Comparison of ENCODE assay signal across 10 cellular contexts in the genomic region with DNA sequence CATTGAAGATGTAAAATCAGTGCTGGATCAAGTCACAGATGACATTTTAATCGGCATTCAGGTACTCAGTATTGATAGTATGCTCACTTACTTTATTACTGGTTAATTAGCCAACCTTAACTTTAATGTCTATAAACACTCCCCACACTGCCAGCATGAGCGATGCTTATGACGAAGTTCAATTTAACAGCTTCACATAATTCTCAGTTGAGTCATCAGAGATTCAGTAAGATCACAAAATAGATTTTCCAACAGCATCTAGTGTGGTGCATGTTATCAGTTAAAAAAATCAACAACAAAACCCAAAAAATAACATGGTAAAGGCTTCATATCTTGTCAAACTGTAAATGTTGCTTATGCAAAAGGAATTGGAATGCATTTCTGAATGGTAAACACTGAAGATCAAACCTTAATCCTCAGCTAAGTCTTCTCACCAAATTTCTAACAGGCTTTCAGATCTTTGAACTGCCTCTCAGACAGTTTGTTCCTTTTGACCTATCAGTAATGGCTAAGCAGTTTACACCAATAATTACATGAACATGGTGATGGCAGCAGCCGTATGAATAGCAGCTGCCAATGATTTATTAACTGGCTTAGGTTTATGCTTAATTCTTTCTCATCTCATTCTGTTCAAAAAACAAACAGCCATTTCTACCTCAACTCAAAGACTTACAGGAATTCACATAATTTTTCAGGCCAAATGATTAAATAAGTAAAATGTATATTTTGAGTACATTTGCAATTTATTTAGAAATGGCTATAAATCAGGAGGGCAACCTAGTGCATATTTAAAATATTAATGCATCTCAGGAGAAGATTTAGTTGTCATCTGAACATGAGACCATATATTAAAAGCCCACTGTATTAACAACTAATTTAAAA.
A peak's percentile ranks its signal among the peaks of the same experiment; 100 is the strongest.
DNase-seq lines count a peak whose midpoint lies in the region; ATAC-seq, FAIRE-seq and TF ChIP-seq lines count a peak whose summit lies in the region.
"Had no signal": no experiment of that assay in that cellular context is flagged by ENCODE, and none has a peak within 500 bp of the region (broad histone marks: within the 10 kb centered on the region; RNA-seq: fewer than 3 reads in every experiment).

No MANE protein-coding gene starts in this region.

- no peak overlapping the region for H3K4me3 Mint-ChIP-seq in astrocyte (ENCODE audit: unreplicated experiment)
- no peak overlapping the region for H3K4me3 Mint-ChIP-seq in CD14-positive monocyte
- H3K4me3 Mint-ChIP-seq: activated naive CD4-positive, alpha-beta T cell treated with anti-CD3 and anti-CD28 coated beads, Interleukin-2, amount 10 ng/mL, durations not matched to agents 7 days and 5 days had no signal

- peak overlapping the region; percentile 36 for H3K4me2 ChIP-seq in astrocyte (ENCODE audit: low read length)

- H3K4me1 ChIP-seq in ACC112 (ENCODE audit: control insufficient read depth, insufficient read depth, low read length, unreplicated experiment) (peaks cover 23% of the 10 kb centered on the region), astrocyte (ENCODE audit: insufficient read depth, low read length) (peaks cover 17% of the 10 kb centered on the region), kidney (ENCODE audit: control insufficient read depth in 1 of 2, insufficient read depth in 1 of 2, low read depth in 1 of 2, low read length in 2 of 2) (peaks cover 0 to 14% of the 10 kb centered on the region in 2 donors), heart left ventricle (no peaks in the 10 kb centered on the region)
- H3K4me1 ChIP-seq: parathyroid adenoma had no signal

- H3K27me3 ChIP-seq in ACC112 (ENCODE audit: insufficient read depth, low read length) (no peaks in the 10 kb centered on the region), astrocyte (ENCODE audit: insufficient read depth, low read length) (no peaks in the 10 kb centered on the region), heart left ventricle (no peaks in the 10 kb centered on the region)

- H3K27ac Mint-ChIP-seq in astrocyte (ENCODE audit: unreplicated experiment) (peak overlapping the region; percentile 70), CD14-positive monocyte (no peak overlapping the region)
- H3K27ac Mint-ChIP-seq: activated naive CD4-positive, alpha-beta T cell treated with anti-CD3 and anti-CD28 coated beads, Interleukin-2, amount 10 ng/mL, durations not matched to agents 7 days and 5 days had no signal

- H3K27ac ChIP-seq in ACC112 (ENCODE audit: low read depth, low read length) (peak overlapping the region; percentile 55), astrocyte (ENCODE audit: low read depth, low read length) (peak overlapping the region; percentile 52), kidney (ENCODE audit: low read depth in 2 of 2, low read length in 2 of 2) (peak overlapping the region; percentile 12 to 23), heart left ventricle (no peak overlapping the region)
- H3K27ac ChIP-seq: parathyroid adenoma had no signal

- H3K79me2 ChIP-seq in ACC112 (ENCODE audit: control insufficient read depth, insufficient read depth, low read length, unreplicated experiment) (no peaks in the 10 kb centered on the region), astrocyte (ENCODE audit: insufficient read depth, low read length) (no peaks in the 10 kb centered on the region)
- H3K79me2 ChIP-seq: parathyroid adenoma had no signal

- no peak for TF ChIP-seq POLR2A in heart left ventricle (IDR thresholded peaks at IDR 0.05)

- no peaks in the 10 kb centered on the region for H3K9me3 Mint-ChIP-seq in astrocyte (ENCODE audit: unreplicated experiment)
- H3K9me3 Mint-ChIP-seq in CD14-positive monocyte, result peaks cover 0 to 2% (median 0%) of the 10 kb centered on the region in 7 donors
- H3K9me3 Mint-ChIP-seq: activated naive CD4-positive, alpha-beta T cell treated with anti-CD3 and anti-CD28 coated beads, Interleukin-2, amount 10 ng/mL, durations not matched to agents 7 days and 5 days had no signal

- ATAC-seq in GM19351 (IDR thresholded peaks at IDR 0.05; ENCODE audit: unreplicated experiment), result no peak
- no peak for ATAC-seq in heart left ventricle

- no peaks in the 10 kb centered on the region for H4K20me1 ChIP-seq in astrocyte (ENCODE audit: insufficient read depth, low read length)

- 83 to 88% (median 88%) methylated on average over 4 of the region's 4 CpGs for WGBS in heart left ventricle, 4 donors

- no peak overlapping the region for H3K9ac ChIP-seq in astrocyte (ENCODE audit: low read length)
- H3K9ac ChIP-seq in kidney (ENCODE audit: low read length in 2 of 2), result no peak overlapping the region
- H3K9ac ChIP-seq: parathyroid adenoma had no signal

- FAIRE-seq in astrocyte (lab: Jason Lieb, UNC) (peak; percentile 98), kidney (lab: Jason Lieb, UNC) (no peak)

- H3K36me3 Mint-ChIP-seq in astrocyte (ENCODE audit: low read depth, unreplicated experiment) (no peaks in the 10 kb centered on the region), CD14-positive monocyte (no peaks in the 10 kb centered on the region)
- H3K36me3 Mint-ChIP-seq: activated naive CD4-positive, alpha-beta T cell treated with anti-CD3 and anti-CD28 coated beads, Interleukin-2, amount 10 ng/mL, durations not matched to agents 7 days and 5 days had no signal

- H3K9me3 ChIP-seq in astrocyte (ENCODE audit: insufficient read depth, low read depth, low read length), result no peaks in the 10 kb centered on the region
- H3K9me3 ChIP-seq in kidney (ENCODE audit: control insufficient read depth in 1 of 2, low read length in 2 of 2), result no peaks in the 10 kb centered on the region
- H3K9me3 ChIP-seq in heart left ventricle, result no peaks in the 10 kb centered on the region

- no peak for TF ChIP-seq CTCF in astrocyte (IDR thresholded peaks at IDR 0.05; ENCODE audit: insufficient read depth, low read depth, low read length)
- TF ChIP-seq CTCF in kidney (IDR thresholded peaks at IDR 0.05; ENCODE audit: borderline replicate concordance, extremely low read depth, insufficient read depth), result no peak
- TF ChIP-seq CTCF in CD14-positive monocyte (IDR thresholded peaks at IDR 0.05), result no peak
- TF ChIP-seq CTCF in heart left ventricle (IDR thresholded peaks at IDR 0.05), result no peak

- no peaks in the 10 kb centered on the region for H3K36me3 ChIP-seq in ACC112 (ENCODE audit: insufficient read depth, low read length)
- no peaks in the 10 kb centered on the region for H3K36me3 ChIP-seq in astrocyte (ENCODE audit: insufficient read depth, low read length)
- H3K36me3 ChIP-seq in kidney (ENCODE audit: control insufficient read depth in 1 of 2, insufficient read depth in 2 of 2, low read length in 2 of 2), result no peaks in the 10 kb centered on the region
- no peaks in the 10 kb centered on the region for H3K36me3 ChIP-seq in heart left ventricle

- peak overlapping the region; percentile 14; the same call in 1 of the 2 replicates for H3K4me3 ChIP-seq in ACC112 (ENCODE audit: low read depth, low read length)
- H3K4me3 ChIP-seq in astrocyte (ENCODE audit: insufficient read depth, low read depth, low read length), result no peak overlapping the region
- no peak overlapping the region for H3K4me3 ChIP-seq in kidney (ENCODE audit: low read length in 2 of 2)
- H3K4me3 ChIP-seq in heart left ventricle, result no peak overlapping the region

- intact Hi-C loops in kidney (cut with DNase I) (no loop called here), CD14-positive monocyte (cut with micrococcal nuclease) (no loop called here), heart left ventricle (cut with DNase I) (loop anchor here in 2 of 10 donors (10.0 kb wide), 2 partner anchors 74 to 474 kb away; no protein-coding TSS in a partner anchor)

- H3K27me3 Mint-ChIP-seq in astrocyte (ENCODE audit: low read depth, unreplicated experiment) (no peaks in the 10 kb centered on the region), CD14-positive monocyte (ENCODE audit: low read depth in 3 of 3) (no peaks in the 10 kb centered on the region)
- H3K27me3 Mint-ChIP-seq: activated naive CD4-positive, alpha-beta T cell treated with anti-CD3 and anti-CD28 coated beads, Interleukin-2, amount 10 ng/mL, durations not matched to agents 7 days and 5 days had no signal

- DNase-seq in HT-29 (ENCODE audit: low spot score) (peak; percentile 84), astrocyte (ENCODE audit: low read depth) (peak; percentile 91), kidney (no peak), CD14-positive monocyte (ENCODE audit: low spot score) (no peak), heart left ventricle (no peak)
- DNase-seq in stimulated activated naive CD4-positive, alpha-beta T cell treated with Interleukin-2 at 50 U/mL for 16 hours (lab: John Stamatoyannopoulos, UW), result no peak
- DNase-seq: activated naive CD4-positive, alpha-beta T cell treated with anti-CD3 and anti-CD28 coated beads, Interleukin-2, amount 10 ng/mL, durations not matched to agents 7 days and 5 days had no signal

- peaks cover 38% of the 10 kb centered on the region for H3K4me1 Mint-ChIP-seq in astrocyte (ENCODE audit: low read depth, unreplicated experiment)
- peaks cover 6% of the 10 kb centered on the region for H3K4me1 Mint-ChIP-seq in CD14-positive monocyte

- peak overlapping the region; percentile 79 for H2AFZ ChIP-seq in ACC112 (ENCODE audit: low read length, unreplicated experiment)
- no peak overlapping the region for H2AFZ ChIP-seq in astrocyte (ENCODE audit: low read depth, low read length)
- H2AFZ ChIP-seq: parathyroid adenoma had no signal

Comparison
In these comparisons a context has a peak if more than half of its experiments do, and no peak if none do; other contexts are left out.
1. H3K27ac ChIP-seq: peak in ACC112 (single experiment), astrocyte (single experiment) and kidney (2 of 2); none in heart left ventricle (0 of 12).
2. DNase-seq: peak in HT-29 (single experiment) and astrocyte (single experiment); none in kidney (single experiment), CD14-positive monocyte (single experiment), stimulated activated naive CD4-positive, alpha-beta T cell treated with Interleukin-2 at 50 U/mL for 16 hours (single experiment) and heart left ventricle (0 of 5).